16 cellular contexts compared by ENCODE assay signal in the genomic region with DNA sequence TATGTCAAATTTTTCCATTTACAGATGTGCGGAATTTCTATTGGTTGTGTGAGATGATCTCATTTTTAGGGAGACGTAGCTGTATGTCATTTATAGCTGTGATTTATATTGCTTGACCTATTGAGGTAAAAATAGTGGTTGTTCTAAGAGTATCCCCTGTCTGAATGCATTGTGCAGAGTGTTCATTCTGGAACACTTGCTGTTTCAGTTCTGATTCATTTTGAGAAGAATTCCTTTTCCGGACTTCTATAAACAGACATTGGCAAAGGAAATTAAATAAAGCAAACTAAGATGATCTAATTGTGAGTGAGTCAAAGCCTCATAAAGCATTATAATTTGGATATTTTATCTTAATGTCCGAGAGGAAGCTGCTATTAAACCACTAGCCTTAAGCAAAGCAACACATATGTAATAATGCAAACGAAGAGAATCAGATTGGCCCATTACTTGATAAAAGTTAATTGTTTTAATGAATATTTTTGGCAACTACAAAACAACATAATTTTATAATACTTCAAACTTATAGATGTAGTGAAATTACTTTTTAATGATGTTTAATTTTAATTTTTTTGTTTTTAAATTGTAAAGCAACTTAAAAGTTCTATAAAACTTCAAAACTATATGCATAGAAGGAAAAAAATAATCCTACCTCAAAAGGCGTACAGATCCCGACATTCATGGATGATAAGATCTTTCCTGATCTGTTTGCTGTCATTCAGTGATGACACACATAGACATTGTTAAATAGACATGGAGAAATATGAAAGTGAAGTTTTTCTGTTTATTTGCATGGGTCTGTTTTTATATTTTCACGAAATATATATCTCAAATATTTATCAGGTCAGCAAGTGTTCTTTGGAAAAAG.
DNase-seq lines count a peak whose midpoint lies in the region; TF ChIP-seq lines count a peak whose summit lies in the region.
"Had no signal": no experiment of that assay in that cellular context is flagged by ENCODE, and none has a peak within 500 bp of the region (broad histone marks: within the 10 kb centered on the region; RNA-seq: fewer than 3 reads in every experiment).

No MANE protein-coding gene starts in this region.

- no peaks in the 10 kb centered on the region for H3K9me3 Mint-ChIP-seq in type B pancreatic cell
- H3K9me3 Mint-ChIP-seq: brain, neural crest cell had no signal

- peaks cover 33% of the 10 kb centered on the region for H3K4me1 Mint-ChIP-seq in type B pancreatic cell (ENCODE audit: unreplicated experiment)
- H3K4me1 Mint-ChIP-seq: memory B cell had no signal

- in situ Hi-C loops in astrocyte of the cerebellum (cut with HindIII; ENCODE audit: low sequenced_read_pairs), result no loop called here

- peak overlapping the region; percentile 68 for H3K27ac Mint-ChIP-seq in type B pancreatic cell
- H3K27ac Mint-ChIP-seq: memory B cell had no signal

- no peak overlapping the region for H3K4me3 ChIP-seq in astrocyte of the cerebellum (ENCODE audit: low read depth, low read length)
- H3K4me3 ChIP-seq: GM23248, thoracic aorta had no signal

- TF ChIP-seq CTCF in astrocyte of the cerebellum (IDR thresholded peaks at IDR 0.05; ENCODE audit: low read depth, low read length, missing control alignments), result no peak
- no peak for TF ChIP-seq CTCF in type B pancreatic cell (conservative IDR thresholded peaks at IDR 0.05)

- intact Hi-C loops in posterior cingulate gyrus (cut with DNase I), result no loop called here

- peak overlapping the region; percentile 14 for H3K4me3 Mint-ChIP-seq in type B pancreatic cell
- H3K4me3 Mint-ChIP-seq: brain, memory B cell, neural crest cell had no signal

- H3K36me3 Mint-ChIP-seq in type B pancreatic cell, result no peaks in the 10 kb centered on the region
- H3K36me3 Mint-ChIP-seq: brain, memory B cell had no signal

- H3K27me3 Mint-ChIP-seq in type B pancreatic cell, result no peaks in the 10 kb centered on the region
- H3K27me3 Mint-ChIP-seq: memory B cell had no signal

- DNase-seq in astrocyte of the cerebellum (ENCODE audit: low read depth) (peak; percentile 62), foreskin melanocyte (peak; percentile 65), type B pancreatic cell (ENCODE audit: extremely low spot score, unreplicated experiment) (no peak), posterior cingulate gyrus (no peak), anterior cingulate cortex (lab: John Stamatoyannopoulos, UW) (no peak), mucosa of gallbladder (ENCODE audit: low spot score) (no peak)
- DNase-seq: DMS79; effector memory CD4-positive, alpha-beta T cell; GM23248; NCI-H146; stimulated activated CD4-positive, alpha-beta T cell treated with anti-CD3 and anti-CD28 coated beads, Interleukin-4, amount 100 ng/mL, for 24 hours had no signal

TF ChIP-seq in PFSK-1, 5 proteins besides CTCF, POLR2A, EP300 and RAD21:
- TF ChIP-seq FOXP2 (optimal IDR thresholded peaks at IDR 0.05; ENCODE audit: borderline replicate concordance, extremely low read depth, extremely low read length, insufficient read depth), result no peak
- TF ChIP-seq POLR2AphosphoS5 (IDR thresholded peaks at IDR 0.05; ENCODE audit: low read depth, low read length), result no peak; the same call in 1 of the 2 replicates
- TF ChIP-seq TAF1 (IDR thresholded peaks at IDR 0.05; ENCODE audit: borderline replicate concordance, insufficient read depth, low read length), result peak; percentile 24; the same call in 1 of the 2 replicates

Comparison
In these comparisons a context has a peak if more than half of its experiments do, and no peak if none do; other contexts are left out.
1. DNase-seq: peak in astrocyte of the cerebellum (single experiment) and foreskin melanocyte (single experiment); none in type B pancreatic cell (single experiment), posterior cingulate gyrus (0 of 10), anterior cingulate cortex (0 of 58) and mucosa of gallbladder (single experiment).